8 cellular contexts compared by ENCODE assay signal in genomic region chr2:28391564-28392296, GRCh38. TPM values are rescaled to one million over a fixed set of nuclear protein-coding genes. Genes with fewer than 3 reads are reported as not detected.
DNase-seq lines count a peak whose midpoint lies in the region; ATAC-seq, FAIRE-seq and TF ChIP-seq lines count a peak whose summit lies in the region.

No MANE protein-coding gene starts in this region.

- H3K9me3 ChIP-seq in SU-DHL-6 (ENCODE audit: insufficient read depth, low read length) (no peaks in the 10 kb centered on the region), adrenal gland (replicated peaks in 1 of 3) (no peaks in the 10 kb centered on the region), psoas muscle (no peaks in the 10 kb centered on the region)

- no peaks in the 10 kb centered on the region for H3K9me2 ChIP-seq in SU-DHL-6 (replicated peaks; ENCODE audit: insufficient read depth, low read length)

- peak overlapping the region; percentile 73 for H3K9ac ChIP-seq in SU-DHL-6 (ENCODE audit: low read length)

- peak; percentile 59 for DNase-seq in GF-D8 (lab: John Stamatoyannopoulos, UW)
- DNase-seq in H54 (ENCODE audit: insufficient read length, low spot score), result peak; percentile 77
- peak; percentile 67 to 71 for DNase-seq in Kasumi-1 (lab: John Stamatoyannopoulos, UW)
- DNase-seq in adrenal gland, result peak; percentile 91 to 97 (median 95)
- peak; percentile 97 for DNase-seq in left cardiac atrium
- DNase-seq in psoas muscle, result peak; percentile 95 to 97
- no peak for DNase-seq in NCI-H446 treated with DMSO at 0.1 percent for 48 hours (lab: John Stamatoyannopoulos, UW)

- no peaks in the 10 kb centered on the region for H3K79me2 ChIP-seq in SU-DHL-6 (ENCODE audit: insufficient read depth, low read length)

- H3K36me3 ChIP-seq in SU-DHL-6 (ENCODE audit: low read length) (no peaks in the 10 kb centered on the region), adrenal gland (replicated peaks in 1 of 2) (no peaks in the 10 kb centered on the region), psoas muscle (ENCODE audit: insufficient read depth in 1 of 2, low read depth in 1 of 2) (no peaks in the 10 kb centered on the region)

- no peak for FAIRE-seq in H54 (lab: Jason Lieb, UNC)

- H3K4me2 ChIP-seq in SU-DHL-6 (ENCODE audit: low read depth, low read length, poor library complexity, severe bottlenecking), result peak overlapping the region; percentile 91

- TF ChIP-seq POLR2A in H54 (IDR thresholded peaks at IDR 0.05; ENCODE audit: low read depth, low read length) (peak; percentile 41; the same call in 1 of the 2 replicates), adrenal gland (IDR thresholded peaks at IDR 0.05) (peak; percentile 20 to 79)

- intact Hi-C loops in adrenal gland (cut with DNase I), result loop anchor here (5.0 to 10.0 kb wide), 3 partner anchors 434 to 687 kb away; partner anchors contain the start of gene MRPL33 (in 1 of the 2)
- intact Hi-C loops in left cardiac atrium (cut with DNase I), result loop anchor here (2.0 to 10.0 kb wide), 4 partner anchors 57 to 687 kb away; partner anchors contain the start of genes BABAM2 (in 1 of the 2) and RBKS (in 1 of the 2)
- intact Hi-C loops in psoas muscle (cut with DNase I), result loop anchor here (2.0 to 10.0 kb wide), 6 partner anchors 115 to 687 kb away; partner anchors contain the start of genes MRPL33 (in 2 of the 2), BABAM2 (in 1 of the 2) and RBKS (in 1 of the 2)

- ATAC-seq in left cardiac atrium, result peak; percentile 18 to 53
- ATAC-seq in psoas muscle, result peak; percentile 38 to 54 (median 46)

- H3K27ac ChIP-seq in SU-DHL-6 (ENCODE audit: low read depth, low read length) (peak overlapping the region; percentile 63), adrenal gland (peak overlapping the region; percentile 94 to 100 (median 98)), psoas muscle (peak overlapping the region; percentile 100)

- WGBS in adrenal gland, 4 donors, result 0% methylated on average over 31 to 70 of the region's 70 CpGs
- WGBS in psoas muscle, 3 donors, result 0% methylated on average over 50 to 70 of the region's 70 CpGs

- H3F3A ChIP-seq in SU-DHL-6 (ENCODE audit: insufficient read depth), result 0 out of 2 replicates have a peak, but pooled peaks cover 3% of the 10 kb centered on the region

- no peaks in the 10 kb centered on the region for H4K20me1 ChIP-seq in SU-DHL-6 (ENCODE audit: low read depth, low read length)

- H3K27me3 ChIP-seq in SU-DHL-6 (ENCODE audit: low read length), result no peaks in the 10 kb centered on the region
- H3K27me3 ChIP-seq in adrenal gland, result no peaks in the 10 kb centered on the region
- H3K27me3 ChIP-seq in psoas muscle (ENCODE audit: insufficient read depth in 3 of 3, low read length in 2 of 3), result no peaks in the 10 kb centered on the region

- peak overlapping the region; percentile 85 for H2AFZ ChIP-seq in SU-DHL-6 (ENCODE audit: low read depth, low read length, severe bottlenecking)

- TF ChIP-seq CTCF in SU-DHL-6 (IDR thresholded peaks at IDR 0.05; ENCODE audit: insufficient read depth, low read length, poor library complexity, severe bottlenecking) (no peak), adrenal gland (IDR thresholded peaks at IDR 0.05) (peak in 2 of 6 experiments; percentile 26 to 51), psoas muscle (IDR thresholded peaks at IDR 0.05) (peak; percentile 29)

- H3K4me3 ChIP-seq in SU-DHL-6 (ENCODE audit: insufficient read depth, low read length, poor library complexity, severe bottlenecking), result peak overlapping the region; percentile 67
- peak overlapping the region; percentile 27 to 90 (median 59) for H3K4me3 ChIP-seq in adrenal gland
- peak overlapping the region; percentile 100 for H3K4me3 ChIP-seq in psoas muscle

- H3K4me1 ChIP-seq in adrenal gland (replicated peaks in 1 of 2) (peaks cover 8 to 14% of the 10 kb centered on the region in 2 donors), psoas muscle (peaks cover 9% of the 10 kb centered on the region)

RNA-seq across cellular contexts. Expression of gene FOSL2, which starts 0.9 kb away (rescaled TPM):
- 100 to 1,000 TPM; 392 to 760 (median 431) TPM for total RNA-seq in adrenal gland
- polyA plus RNA-seq in adrenal gland, result 100 to 1,000 TPM in 1 of 3 donors, 10 to 100 TPM in 2; 83.3 to 143 (median 92.8) TPM
- 100 to 1,000 TPM in 1 of 2 donors, 10 to 100 TPM in 1; 66.6 to 140 TPM for total RNA-seq in left cardiac atrium
- total RNA-seq in psoas muscle, result 100 to 1,000 TPM in 3 of 4 donors, 10 to 100 TPM in 1; 52.2 to 278 (median 192) TPM
- 10 to 100 TPM; 20.1 to 74.7 (median 72.1) TPM for polyA plus RNA-seq in psoas muscle
